In the genomic region with DNA sequence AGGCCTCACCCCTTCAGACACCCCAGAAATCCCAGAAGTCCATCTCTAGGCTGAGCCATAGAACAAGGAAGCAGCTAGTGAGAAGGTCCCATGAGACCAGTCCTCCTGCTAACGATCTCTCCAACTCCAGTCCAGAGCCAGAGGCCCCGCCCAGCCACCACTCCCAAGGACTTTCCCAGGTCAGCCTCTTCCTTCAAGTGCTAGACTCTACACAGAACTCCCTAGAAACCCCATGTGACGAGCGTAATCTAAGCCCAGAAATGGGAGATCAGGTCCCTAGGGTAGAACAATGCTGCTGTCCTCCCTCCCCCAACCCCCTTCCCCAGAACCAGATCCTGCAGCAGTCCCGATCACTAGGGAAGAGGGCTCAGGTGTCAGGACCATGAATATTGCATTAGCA, we compare ENCODE assay signal across 12 cellular contexts. TPM values are rescaled to one million over a fixed set of nuclear protein-coding genes. Genes with fewer than 3 reads are reported as not detected.
DNase-seq lines count a peak whose midpoint lies in the region; ATAC-seq, FAIRE-seq and TF ChIP-seq lines count a peak whose summit lies in the region.
"Had no signal": no experiment of that assay in that cellular context is flagged by ENCODE, and none has a peak within 500 bp of the region (broad histone marks: within the 10 kb centered on the region; RNA-seq: fewer than 3 reads in every experiment).

No MANE protein-coding gene starts in this region.

- peak overlapping the region; percentile 91 for H3K27ac ChIP-seq in angular gyrus (ENCODE audit: low read depth, low read length)
- no peak overlapping the region for H3K27ac ChIP-seq in keratinocyte (ENCODE audit: control insufficient read depth, insufficient read depth, low read length)
- peak overlapping the region; percentile 51 to 88 (median 72) for H3K27ac ChIP-seq in tibial nerve
- no peak overlapping the region for H3K27ac ChIP-seq in MM.1S (ENCODE audit: low read length)

- H3K4me3 ChIP-seq in keratinocyte (ENCODE audit: control insufficient read depth in 2 of 3, extremely low read depth in 1 of 3, insufficient read depth in 2 of 3, low read depth in 1 of 3, low read length in 3 of 3), result no peak overlapping the region
- no peak overlapping the region for H3K4me3 ChIP-seq in tibial nerve
- no peak overlapping the region for H3K4me3 ChIP-seq in MM.1S (ENCODE audit: low read length)

- DNase-seq in NCI-H345 (lab: John Stamatoyannopoulos, UW) (peak; percentile 3), NCI-H345 treated with DMSO at 0.1 percent for 48 hours (lab: John Stamatoyannopoulos, UW; ENCODE audit: unreplicated experiment) (no peak), keratinocyte (ENCODE audit: low read depth, low spot score) (no peak), tibial nerve (ENCODE audit: low spot score in 2 of 2) (peak; percentile 27 to 40), MM.1S (no peak), GM20000 (ENCODE audit: low spot score) (no peak)
- DNase-seq: activated CD8-positive, alpha-beta T cell treated with anti-CD3 and anti-CD28 coated beads for 36 hours had no signal

- H3K9me1 ChIP-seq in keratinocyte (ENCODE audit: control insufficient read depth, extremely low read depth, insufficient read depth, low read length), result peaks cover 4% of the 10 kb centered on the region

- no peak for ATAC-seq in HG03469 (IDR thresholded peaks at IDR 0.05; ENCODE audit: unreplicated experiment)
- ATAC-seq: activated CD8-positive, alpha-beta T cell treated with anti-CD3 and anti-CD28 coated beads for 36 hours; Panc1 had no signal

- FAIRE-seq in keratinocyte (lab: Jason Lieb, UNC), result peak; percentile 17
- FAIRE-seq: GM12892, HTR-8/SVneo had no signal

- H2AFZ ChIP-seq in keratinocyte (ENCODE audit: control insufficient read depth, low read length) (no peak overlapping the region), MM.1S (ENCODE audit: low read length) (no peak overlapping the region)

- no peaks in the 10 kb centered on the region for H3K9me2 ChIP-seq in MM.1S (replicated peaks; ENCODE audit: insufficient read depth, low read length)

- H4K20me1 ChIP-seq in keratinocyte (ENCODE audit: control insufficient read depth, extremely low read depth, insufficient read depth, low read length), result no peaks in the 10 kb centered on the region
- no peaks in the 10 kb centered on the region for H4K20me1 ChIP-seq in MM.1S (ENCODE audit: insufficient read depth, low read length)

- WGBS in tibial nerve, 2 donors, result 63 to 65% methylated on average over 5 of the region's 5 CpGs

- H3K27me3 ChIP-seq in keratinocyte (ENCODE audit: control insufficient read depth, extremely low read depth, insufficient read depth, low read length) (no peaks in the 10 kb centered on the region), tibial nerve (no peaks in the 10 kb centered on the region), MM.1S (replicated peaks; ENCODE audit: insufficient read depth, low read length) (no peaks in the 10 kb centered on the region)

- TF ChIP-seq EP300 in tibial nerve (IDR thresholded peaks at IDR 0.05), result no peak

- H3K79me2 ChIP-seq in keratinocyte (ENCODE audit: control insufficient read depth, insufficient read depth, low read length) (peaks cover 11% of the 10 kb centered on the region), MM.1S (ENCODE audit: low read length) (no peaks in the 10 kb centered on the region)

- no peak overlapping the region for H3K9ac ChIP-seq in keratinocyte (ENCODE audit: control insufficient read depth, extremely low read depth, insufficient read depth, low read length)
- no peak overlapping the region for H3K9ac ChIP-seq in MM.1S (ENCODE audit: low read length)

- TF ChIP-seq CTCF in keratinocyte (optimal IDR thresholded peaks at IDR 0.05 in 1 of 3, IDR thresholded peaks at IDR 0.05 in 1 of 3, conservative IDR thresholded peaks at IDR 0.05 in 1 of 3; ENCODE audit: extremely low read depth in 1 of 3, insufficient read depth in 2 of 3, low read length in 3 of 3), result no peak
- TF ChIP-seq CTCF in tibial nerve (IDR thresholded peaks at IDR 0.05), result no peak
- no peak for TF ChIP-seq CTCF in MM.1S (IDR thresholded peaks at IDR 0.05; ENCODE audit: low read length)
- no peak for TF ChIP-seq CTCF in GM20000 (IDR thresholded peaks at IDR 0.05; ENCODE audit: extremely low read depth, missing control alignments)

- H3K9me3 ChIP-seq in keratinocyte (ENCODE audit: control insufficient read depth, low read depth, low read length) (no peaks in the 10 kb centered on the region), tibial nerve (no peaks in the 10 kb centered on the region), MM.1S (replicated peaks; ENCODE audit: insufficient read depth, low read length) (no peaks in the 10 kb centered on the region)

- H3K4me2 ChIP-seq in keratinocyte (ENCODE audit: control insufficient read depth, extremely low read depth, insufficient read depth, low read depth, low read length), result no peak overlapping the region
- no peak overlapping the region for H3K4me2 ChIP-seq in MM.1S (ENCODE audit: low read depth, low read length)

- peaks cover 10% of the 10 kb centered on the region for H3K4me1 ChIP-seq in keratinocyte (ENCODE audit: control insufficient read depth, extremely low read depth, insufficient read depth, low read length)
- peaks cover 0 to 43% (median 7%) of the 10 kb centered on the region in 4 donors for H3K4me1 ChIP-seq in tibial nerve
- H3K4me1 ChIP-seq in MM.1S (ENCODE audit: low read length), result no peaks in the 10 kb centered on the region

- H3K36me3 ChIP-seq in keratinocyte (ENCODE audit: control insufficient read depth in 2 of 2, extremely low read depth in 1 of 2, insufficient read depth in 2 of 2, low read length in 2 of 2) (peaks cover 48 to 50% of the 10 kb centered on the region in 2 experiments), tibial nerve (peaks cover 6 to 61% (median 28%) of the 10 kb centered on the region in 3 donors), MM.1S (replicated peaks; ENCODE audit: insufficient read depth, low read length) (no peaks in the 10 kb centered on the region; the same call in 1 of the 2 replicates)

- TF ChIP-seq POLR2A in tibial nerve (IDR thresholded peaks at IDR 0.05), result no peak

- no peaks in the 10 kb centered on the region for H3F3A ChIP-seq in MM.1S (ENCODE audit: insufficient read depth, low read length)

- dilution Hi-C loops in keratinocyte (cut with MboI; ENCODE audit: extremely low pct_ligation_motif_present, low sequenced_read_pairs), result no loop called here

RNA-seq across cellular contexts. Expression of gene DCTN1, which starts 6.9 kb away (rescaled TPM):
- 110 to 137 TPM (median 119 TPM) in 3 replicates for polyA plus RNA-seq in keratinocyte
- 162 TPM for polyA plus RNA-seq in keratinocyte (2011; ENCODE audit: low read depth)
- polyA plus RNA-seq in keratinocyte (2011; cell fraction: cytosol; rRNA removed), result 91.3 and 130 TPM in 2 replicates
- 171 and 192 TPM in 2 replicates for polyA plus RNA-seq in keratinocyte (2011; cell fraction: nucleus; rRNA removed)
- polyA plus RNA-seq in keratinocyte (2012; ENCODE audit: low replicate concordance), result 72.4 and 183 TPM in 2 replicates
- polyA minus RNA-seq in keratinocyte, result 237 to 511 TPM (median 326 TPM) in 3 replicates
- 172 TPM for polyA minus RNA-seq in keratinocyte (2011; cell fraction: cytosol; rRNA and poly(A)+ RNA removed)
- polyA minus RNA-seq in keratinocyte (2011; cell fraction: nucleus; rRNA and poly(A)+ RNA removed), result 132 and 192 TPM in 2 replicates
- 100 to 1,000 TPM; 122 to 157 (median 140) TPM for total RNA-seq in tibial nerve

RNA-seq across cellular contexts. Expression of gene SLC4A5, which starts 30.0 kb away (rescaled TPM):
- polyA plus RNA-seq in keratinocyte, result 0.08 to 0.45 TPM (median 0.22 TPM) in 3 replicates
- polyA plus RNA-seq in keratinocyte (2011; ENCODE audit: low read depth), result 0.26 TPM
- 0.17 and 0.22 TPM in 2 replicates for polyA plus RNA-seq in keratinocyte (2011; cell fraction: cytosol; rRNA removed)
- 1.3 and 1.8 TPM in 2 replicates for polyA plus RNA-seq in keratinocyte (2011; cell fraction: nucleus; rRNA removed)
- 0.25 and 1.3 TPM in 2 replicates for polyA plus RNA-seq in keratinocyte (2012; ENCODE audit: low replicate concordance)
- 0.35 to 1.6 TPM (median 0.43 TPM) in 3 replicates for polyA minus RNA-seq in keratinocyte
- polyA minus RNA-seq in keratinocyte (2011; cell fraction: cytosol; rRNA and poly(A)+ RNA removed), result not detected
- 0.53 and 0.93 TPM in 2 replicates for polyA minus RNA-seq in keratinocyte (2011; cell fraction: nucleus; rRNA and poly(A)+ RNA removed)
- total RNA-seq in tibial nerve, result 10 to 100 TPM in 1 of 4 donors, 1 to 10 TPM in 3; 4.2 to 22.9 (median 9.5) TPM

RNA-seq across cellular contexts. Expression of gene C2orf81, which starts 48.2 kb away (rescaled TPM):
- polyA plus RNA-seq in keratinocyte, result 0.58 to 1.5 TPM (median 0.89 TPM) in 3 replicates
- 0.59 TPM for polyA plus RNA-seq in keratinocyte (2011; ENCODE audit: low read depth)
- 1.0 and 1.4 TPM in 2 replicates for polyA plus RNA-seq in keratinocyte (2011; cell fraction: cytosol; rRNA removed)
- 2.4 and 4.2 TPM in 2 replicates for polyA plus RNA-seq in keratinocyte (2011; cell fraction: nucleus; rRNA removed)
- 1.7 and 2.6 TPM in 2 replicates for polyA plus RNA-seq in keratinocyte (2012; ENCODE audit: low replicate concordance)
- polyA minus RNA-seq in keratinocyte, result 0.96 to 5.1 TPM (median 1.4 TPM) in 3 replicates
- polyA minus RNA-seq in keratinocyte (2011; cell fraction: cytosol; rRNA and poly(A)+ RNA removed), result 4.4 TPM
- 1.3 and 2.4 TPM in 2 replicates for polyA minus RNA-seq in keratinocyte (2011; cell fraction: nucleus; rRNA and poly(A)+ RNA removed)
- 10 to 100 TPM in 1 of 4 donors, 1 to 10 TPM in 3; 4.5 to 14.4 (median 5.3) TPM for total RNA-seq in tibial nerve

RNA-seq across cellular contexts. Expression of gene WDR54, which starts 48.3 kb away (rescaled TPM):
- polyA plus RNA-seq in keratinocyte, result 35.2 to 54.6 TPM (median 35.2 TPM) in 3 replicates
- 11.0 TPM for polyA plus RNA-seq in keratinocyte (2011; ENCODE audit: low read depth)
- 23.6 and 40.3 TPM in 2 replicates for polyA plus RNA-seq in keratinocyte (2011; cell fraction: cytosol; rRNA removed)
- 28.2 and 31.5 TPM in 2 replicates for polyA plus RNA-seq in keratinocyte (2011; cell fraction: nucleus; rRNA removed)
- 26.2 and 58.3 TPM in 2 replicates for polyA plus RNA-seq in keratinocyte (2012; ENCODE audit: low replicate concordance)
- 61.6 to 77.0 TPM (median 66.9 TPM) in 3 replicates for polyA minus RNA-seq in keratinocyte
- polyA minus RNA-seq in keratinocyte (2011; cell fraction: cytosol; rRNA and poly(A)+ RNA removed), result 52.6 TPM
- 15.2 and 17.7 TPM in 2 replicates for polyA minus RNA-seq in keratinocyte (2011; cell fraction: nucleus; rRNA and poly(A)+ RNA removed)
- total RNA-seq in tibial nerve, result 10 to 100 TPM in 3 of 4 donors, 1 to 10 TPM in 1; 9.6 to 25.2 (median 18.5) TPM

Comparison
In these comparisons a context has a peak if more than half of its experiments do, and no peak if none do; other contexts are left out.
1. DNase-seq: peak in NCI-H345 (single experiment) and tibial nerve (2 of 2); none in NCI-H345 treated with DMSO at 0.1 percent for 48 hours (single experiment), keratinocyte (single experiment), MM.1S (single experiment) and GM20000 (single experiment).
2. H3K27ac ChIP-seq: peak in angular gyrus (single experiment) and tibial nerve (4 of 4); none in keratinocyte (single experiment) and MM.1S (single experiment).